Comparison of ENCODE assay signal across 16 cellular contexts in the genomic region with DNA sequence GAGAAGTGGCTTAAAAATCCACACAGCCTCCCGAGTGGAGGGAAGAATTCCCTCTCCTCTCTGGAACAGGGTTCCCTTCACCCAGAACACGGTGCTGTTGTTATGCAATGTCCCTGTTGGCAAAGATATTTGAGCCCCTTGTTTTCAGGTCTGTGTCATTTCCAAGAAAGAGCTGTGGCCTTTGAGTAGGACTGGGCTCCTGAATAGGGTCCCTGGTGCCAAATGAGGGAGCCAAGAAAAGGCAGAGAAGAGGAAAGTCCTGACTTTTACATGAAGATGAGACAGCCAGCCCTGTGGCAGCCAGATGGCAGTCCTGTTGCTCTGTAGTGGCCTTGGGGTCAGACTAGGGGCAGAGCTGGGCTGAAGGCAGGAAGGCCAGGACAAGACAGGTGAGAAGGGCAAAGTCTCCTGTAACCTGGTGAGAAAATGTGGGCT. TPM values are rescaled to one million over a fixed set of nuclear protein-coding genes. Genes with fewer than 3 reads are reported as not detected.
DNase-seq lines count a peak whose midpoint lies in the region; ATAC-seq, FAIRE-seq and TF ChIP-seq lines count a peak whose summit lies in the region.
"Had no signal": no experiment of that assay in that cellular context is flagged by ENCODE, and none has a peak within 500 bp of the region (broad histone marks: within the 10 kb centered on the region; RNA-seq: fewer than 3 reads in every experiment).

No MANE protein-coding gene starts in this region.

- H3K9ac ChIP-seq in IMR-90 (ENCODE audit: low read depth, low read length) (no peak overlapping the region), HepG2 (ENCODE audit: insufficient read depth, low read depth, low read length) (no peak overlapping the region)

- H2BK20ac ChIP-seq in IMR-90 (ENCODE audit: low read depth, low read length) = peak overlapping the region; percentile 80

- H3K4me1 ChIP-seq in IMR-90 (ENCODE audit: control insufficient read depth, insufficient read depth, low read length) (peaks cover 6% of the 10 kb centered on the region), HepG2 (ENCODE audit: insufficient read depth, low read length) (peaks cover 24% of the 10 kb centered on the region), testis (no peaks in the 10 kb centered on the region)
- H3K4me1 ChIP-seq: pancreas had no signal

- H3K23ac ChIP-seq in IMR-90 (ENCODE audit: low read depth, low read length) = peak overlapping the region; percentile 34; the same call in 1 of the 2 replicates

- no peak overlapping the region for H3K27ac ChIP-seq in IMR-90 (ENCODE audit: insufficient read depth, low read length)
- no peak overlapping the region for H3K27ac ChIP-seq in HepG2 (ENCODE audit: extremely low read length, insufficient read depth, low read length)
- no peak overlapping the region for H3K27ac ChIP-seq in testis
- H3K27ac ChIP-seq: hepatocyte, pancreas, SK-N-MC, VCaP had no signal

- no peaks in the 10 kb centered on the region for H3K79me1 ChIP-seq in IMR-90 (ENCODE audit: low read depth in 1 of 2, low read length in 2 of 2)

- in situ Hi-C loops in IMR-90 (cut with MboI; ENCODE audit: low sequenced_read_pairs) (no loop called here), HepG2 (cut with HindIII; ENCODE audit: extremely low pct_ligation_motif_present, low pct_unique_long_range_greater_than_20kb) (no loop called here)

- H2AK5ac ChIP-seq in IMR-90 (ENCODE audit: low read depth, low read length) = peak overlapping the region; percentile 54; the same call in 1 of the 2 replicates

- H4K5ac ChIP-seq in IMR-90 (ENCODE audit: low read depth, low read length) = no peak overlapping the region

- H3K27me3 ChIP-seq in IMR-90 (ENCODE audit: control insufficient read depth, insufficient read depth, low read length) = peaks cover 32% of the 10 kb centered on the region
- peaks cover 0 to 4% of the 10 kb centered on the region in 2 experiments; a peak in 2 of 5 replicates for H3K27me3 ChIP-seq in HepG2 (ENCODE audit: control insufficient read depth in 1 of 2, insufficient read depth in 2 of 2, low read length in 2 of 2)
- no peaks in the 10 kb centered on the region for H3K27me3 ChIP-seq in testis
- H3K27me3 ChIP-seq: hepatocyte, pancreas had no signal

- no TSS peak for BruUV-seq in IMR-90 (replicated peaks; lab: Mats Ljungman, UMichigan)
- BruUV-seq in HepG2 (replicated peaks; lab: Mats Ljungman, UMichigan) = no TSS peak

- DNase-seq in IMR-90 = no peak
- DNase-seq in cerebellar cortex (ENCODE audit: low spot score) = peak; percentile 23
- peak; percentile 18 for DNase-seq in HepG2 (ENCODE audit: low spot score)
- peak; percentile 30 for DNase-seq in testis
- DNase-seq in dermis blood vessel endothelial cell = no peak
- DNase-seq: NCI-H1048, NCI-H2171, pancreas had no signal

- CTCF ChIA-PET in IMR-90 (lab: Yijun Ruan, JAX) = no interaction called here
- CTCF ChIA-PET in HepG2 (lab: Yijun Ruan, JAX; ENCODE audit: low intra/inter-chr PET ratio, low total read pairs) = interaction anchor here (1.1 to 2.8 kb wide), 2 partner anchors 326 to 334 kb away, joined by 6 to 21 read pairs; no protein-coding TSS in a partner anchor

- no peaks in the 10 kb centered on the region for H3K36me3 ChIP-seq in IMR-90 (ENCODE audit: control insufficient read depth, insufficient read depth, low read length)
- H3K36me3 ChIP-seq in HepG2 (replicated peaks in 1 of 2; ENCODE audit: control insufficient read depth in 1 of 2, insufficient read depth in 2 of 2, low read length in 2 of 2) = no peaks in the 10 kb centered on the region
- H3K36me3 ChIP-seq in testis (ENCODE audit: low read depth, missing control alignments) = no peaks in the 10 kb centered on the region
- H3K36me3 ChIP-seq: pancreas had no signal

- peaks cover 6% of the 10 kb centered on the region; the same call in 1 of the 2 replicates for H3K9me1 ChIP-seq in IMR-90 (ENCODE audit: insufficient read depth, low read length)

- no peak overlapping the region for H3K14ac ChIP-seq in IMR-90 (replicated peaks; ENCODE audit: low read depth, low read length)

- H2BK15ac ChIP-seq in IMR-90 (ENCODE audit: low read depth, low read length) = peak overlapping the region; percentile 58; the same call in 2 of the 3 replicates

- intact Hi-C loops in IMR-90 (cut with micrococcal nuclease) = no loop called here
- intact Hi-C loops in HepG2 (cut with micrococcal nuclease; ENCODE audit: unreplicated experiment) = loop anchor here (5.0 kb wide), 1 partner anchor 327 kb away; no protein-coding TSS in a partner anchor
- intact Hi-C loops in testis (cut with DNase I; ENCODE audit: low total_unique reads) = no loop called here

- no peak for TF ChIP-seq POLR2A in IMR-90 (IDR thresholded peaks at IDR 0.05; ENCODE audit: low read depth, low read length)
- TF ChIP-seq POLR2A in HepG2 (IDR thresholded peaks at IDR 0.05; ENCODE audit: insufficient read depth in 1 of 2, low read depth in 2 of 2, low read length in 2 of 2) = no peak
- no peak for TF ChIP-seq POLR2A in testis (IDR thresholded peaks at IDR 0.05)

- H3K4me3 ChIP-seq in IMR-90 (ENCODE audit: insufficient read depth, low read depth, low read length) (no peak overlapping the region), HepG2 (replicated peaks in 1 of 3; ENCODE audit: insufficient read depth in 1 of 3, low read depth in 2 of 3, low read length in 3 of 3) (no peak overlapping the region), testis (no peak overlapping the region)
- H3K4me3 ChIP-seq: GM12878, hepatocyte, pancreas, SK-N-MC had no signal

- POLR2A ChIA-PET in IMR-90 (lab: Charles Lee; ENCODE audit: unreplicated experiment) = no interaction called here
- POLR2A ChIA-PET in HepG2 (lab: Yijun Ruan, JAX) = no interaction called here

- peak overlapping the region; percentile 58 for H2AK9ac ChIP-seq in IMR-90 (replicated peaks; ENCODE audit: low read depth, low read length, poor library complexity)

- FAIRE-seq in HepG2 (lab: Jason Lieb, UNC) = no peak
- FAIRE-seq: pancreas had no signal

- no peak for ATAC-seq in IMR-90 (ENCODE audit: low read depth)
- peak; percentile 91 for ATAC-seq in HepG2
- no peak for ATAC-seq in GM18511 (IDR thresholded peaks at IDR 0.05; ENCODE audit: unreplicated experiment)
- ATAC-seq in GM18861 (IDR thresholded peaks at IDR 0.05; ENCODE audit: unreplicated experiment) = no peak

- dilution Hi-C loops in IMR-90 (cut with HindIII; ENCODE audit: low sequenced_read_pairs, unreplicated experiment) = no loop called here

- H3K9me3 ChIP-seq in IMR-90 (ENCODE audit: control insufficient read depth, insufficient read depth, low read length) = no peaks in the 10 kb centered on the region; the same call in 1 of the 2 replicates
- no peaks in the 10 kb centered on the region for H3K9me3 ChIP-seq in HepG2 (ENCODE audit: low read length)
- no peaks in the 10 kb centered on the region for H3K9me3 ChIP-seq in testis
- H3K9me3 ChIP-seq: pancreas had no signal

- no peak for TF ChIP-seq CTCF in IMR-90 (conservative IDR thresholded peaks at IDR 0.05; ENCODE audit: low read depth, low read length)
- TF ChIP-seq CTCF in HepG2 (CRISPR knock-in tag; IDR thresholded peaks at IDR 0.05) = peak; percentile 64
- TF ChIP-seq CTCF in testis (IDR thresholded peaks at IDR 0.05) = no peak

- H2AFZ ChIP-seq in IMR-90 (replicated peaks; ENCODE audit: low read length, poor library complexity) = peak overlapping the region; percentile 69
- H2AFZ ChIP-seq in HepG2 (ENCODE audit: low read length) = no peak overlapping the region
- H2AFZ ChIP-seq: hepatocyte had no signal

- no peak overlapping the region for H3K4ac ChIP-seq in IMR-90 (ENCODE audit: low read depth, low read length)

- H2BK5ac ChIP-seq in IMR-90 (ENCODE audit: low read depth, low read length, poor library complexity, severe bottlenecking) = no peak overlapping the region

- no peak overlapping the region; a peak in 1 of 4 replicates for H4K8ac ChIP-seq in IMR-90 (ENCODE audit: low read depth in 2 of 2, low read length in 2 of 2)

- H3K4me2 ChIP-seq in IMR-90 (ENCODE audit: low read depth, low read length) (no peak overlapping the region), HepG2 (ENCODE audit: low read depth, low read length) (0 out of 2 replicates have a peak overlapping the region, but pooled peaks have one; percentile 26)
- H3K4me2 ChIP-seq: hepatocyte had no signal

- H3K56ac ChIP-seq in IMR-90 (ENCODE audit: extremely low read depth, insufficient read depth, low read length) = no peak overlapping the region

- H4K20me1 ChIP-seq in IMR-90 (ENCODE audit: insufficient read depth, low read length) (no peaks in the 10 kb centered on the region), HepG2 (ENCODE audit: insufficient read depth, low read length) (no peaks in the 10 kb centered on the region)

- H3K18ac ChIP-seq in IMR-90 (ENCODE audit: low read depth, low read length) = no peak overlapping the region

- TF ChIP-seq EP300 in HepG2 (IDR thresholded peaks at IDR 0.05; ENCODE audit: low read depth in 2 of 2, low read length in 2 of 2) (no peak), HepG2 (CRISPR knock-in tag; IDR thresholded peaks at IDR 0.05; ENCODE audit: borderline replicate concordance) (no peak)

- no peaks in the 10 kb centered on the region for H3K79me2 ChIP-seq in HepG2 (ENCODE audit: insufficient read depth, low read length)
- H3K79me2 ChIP-seq: hepatocyte had no signal

- WGBS in IMR-90 (ENCODE audit: extremely low coverage in 2 of 2, insufficient read length in 1 of 2), 2 experiments = no CpG with 5 or more reads among the region's 2 CpGs
- 0% methylated on average over 2 of the region's 2 CpGs for WGBS in HepG2 (ENCODE audit: low lambda C conversion rate)
- 29 to 31% methylated on average over 2 of the region's 2 CpGs for WGBS in testis, 2 donors

- H4K91ac ChIP-seq in IMR-90 (ENCODE audit: insufficient read depth, low read depth, low read length) = peak overlapping the region; percentile 49; the same call in 1 of the 2 replicates

- peak overlapping the region; percentile 71 for H2BK120ac ChIP-seq in IMR-90 (ENCODE audit: low read depth, low read length)

- TF ChIP-seq RAD21 in IMR-90 (IDR thresholded peaks at IDR 0.05; ENCODE audit: low read length) (no peak), HepG2 (CRISPR knock-in tag; IDR thresholded peaks at IDR 0.05) (no peak)

RNA-seq across cellular contexts. Expression of gene ELF5, which starts 51.2 kb away (rescaled TPM):
- total RNA-seq in IMR-90 (2012; rRNA removed) (not detected in 2 replicates), HepG2 (2016; rRNA removed; fragmentation: Illumina TruSeq; extraction: Trizol) (2.6 and 2.9 TPM in 2 replicates), testis (under 1 TPM; 0.43 to 0.63 TPM), dermis blood vessel endothelial cell (not detected in 2 replicates)
- polyA plus RNA-seq in IMR-90 (2012; rRNA removed) (not detected in 2 replicates), HepG2 (2011; rRNA removed) (0.21 and 0.51 TPM in 2 replicates), testis (ENCODE audit: insufficient read depth, low read depth, low replicate concordance) (0.34 TPM)
- polyA plus RNA-seq in IMR-90 (2012; cell fraction: cytosol; rRNA removed) = not detected in 2 replicates
- polyA plus RNA-seq in IMR-90 (2012; cell fraction: nucleus; rRNA removed; ENCODE audit: low replicate concordance) = not detected in 2 replicates
- total RNA-seq in HepG2 (2016; cell fraction: cytosol; rRNA removed; fragmentation: Illumina TruSeq; extraction: Trizol; ENCODE audit: low read depth) = 0.40 and 0.53 TPM in 2 replicates
- 2.3 and 3.0 TPM in 2 replicates for total RNA-seq in HepG2 (2016; cell fraction: insoluble cytoplasmic fraction; rRNA removed; fragmentation: Illumina TruSeq; extraction: Trizol)
- 1.2 and 1.6 TPM in 2 replicates for total RNA-seq in HepG2 (2016; cell fraction: membrane; rRNA removed; fragmentation: Illumina TruSeq; extraction: Trizol)
- total RNA-seq in HepG2 (2016; cell fraction: nucleus; rRNA removed; fragmentation: Illumina TruSeq; extraction: Trizol) = 2.3 and 2.4 TPM in 2 replicates
- 0.21 and 0.23 TPM in 2 replicates for polyA plus RNA-seq in HepG2 (2011; cell fraction: cytosol; rRNA removed)
- polyA plus RNA-seq in HepG2 (2011; cell fraction: nucleus; rRNA removed) = 0.51 and 0.78 TPM in 2 replicates
- polyA plus RNA-seq in HepG2 (2012) = 0.32 and 0.52 TPM in 2 replicates
- polyA plus RNA-seq in HepG2 (2016; cell fraction: cytosol; fragmentation: Illumina TruSeq; extraction: Trizol; ENCODE audit: low read depth) = 0.17 and 0.27 TPM in 2 replicates
- polyA plus RNA-seq in HepG2 (2016; cell fraction: insoluble cytoplasmic fraction; fragmentation: Illumina TruSeq; extraction: Trizol; ENCODE audit: low read depth) = 1.9 and 2.4 TPM in 2 replicates
- 0.45 and 0.62 TPM in 2 replicates for polyA plus RNA-seq in HepG2 (2016; cell fraction: membrane; fragmentation: Illumina TruSeq; extraction: Trizol; ENCODE audit: low read depth)
- polyA plus RNA-seq in HepG2 (2016; cell fraction: nucleus; fragmentation: Illumina TruSeq; extraction: Trizol; ENCODE audit: insufficient read depth, low read depth) = 1.5 and 2.4 TPM in 2 replicates
- 1.1 TPM in 1 of 2 replicates, not detected in the other for polyA minus RNA-seq in HepG2 (2011; rRNA and poly(A)+ RNA removed; ENCODE audit: low replicate concordance)
- 0.35 and 0.49 TPM in 2 replicates for polyA minus RNA-seq in HepG2 (2011; cell fraction: cytosol; rRNA and poly(A)+ RNA removed)
- 0.50 and 0.77 TPM in 2 replicates for polyA minus RNA-seq in HepG2 (2011; cell fraction: nucleus; rRNA and poly(A)+ RNA removed)
- total RNA-seq: GM12878, HT1080, mesenteric fat pad had no signal
- polyA plus RNA-seq: GM12878 had no signal

RNA-seq across cellular contexts. Expression of gene EHF, which starts 56.1 kb away (rescaled TPM):
- total RNA-seq in IMR-90 (2012; rRNA removed) (under 0.01 TPM in 1 of 2 replicates, not detected in the other), HepG2 (2016; rRNA removed; fragmentation: Illumina TruSeq; extraction: Trizol) (0.24 and 0.46 TPM in 2 replicates), testis (1 to 10 TPM in 1 of 2 donors, under 1 TPM in 1; 0.24 to 1.1 TPM), dermis blood vessel endothelial cell (0.05 and 0.17 TPM in 2 replicates)
- polyA plus RNA-seq in IMR-90 (2012; rRNA removed) (not detected in 2 replicates), HepG2 (2011; rRNA removed) (0.04 TPM in 1 of 2 replicates, not detected in the other), testis (ENCODE audit: insufficient read depth, low read depth, low replicate concordance) (3.5 TPM)
- polyA plus RNA-seq in IMR-90 (2012; cell fraction: cytosol; rRNA removed) = not detected in 2 replicates
- not detected in 2 replicates for polyA plus RNA-seq in IMR-90 (2012; cell fraction: nucleus; rRNA removed; ENCODE audit: low replicate concordance)
- total RNA-seq in HepG2 (2016; cell fraction: cytosol; rRNA removed; fragmentation: Illumina TruSeq; extraction: Trizol; ENCODE audit: low read depth) = not detected in 2 replicates
- 0.19 and 0.65 TPM in 2 replicates for total RNA-seq in HepG2 (2016; cell fraction: insoluble cytoplasmic fraction; rRNA removed; fragmentation: Illumina TruSeq; extraction: Trizol)
- total RNA-seq in HepG2 (2016; cell fraction: membrane; rRNA removed; fragmentation: Illumina TruSeq; extraction: Trizol) = 0.09 and 0.24 TPM in 2 replicates
- total RNA-seq in HepG2 (2016; cell fraction: nucleus; rRNA removed; fragmentation: Illumina TruSeq; extraction: Trizol) = 0.22 and 0.28 TPM in 2 replicates
- polyA plus RNA-seq in HepG2 (2011; cell fraction: cytosol; rRNA removed) = 0.08 TPM in 1 of 2 replicates, not detected in the other
- polyA plus RNA-seq in HepG2 (2011; cell fraction: nucleus; rRNA removed) = 0.07 TPM in 1 of 2 replicates, not detected in the other
- not detected in 2 replicates for polyA plus RNA-seq in HepG2 (2012)
- polyA plus RNA-seq in HepG2 (2016; cell fraction: cytosol; fragmentation: Illumina TruSeq; extraction: Trizol; ENCODE audit: low read depth) = 0.06 and 0.17 TPM in 2 replicates
- 0.13 and 0.40 TPM in 2 replicates for polyA plus RNA-seq in HepG2 (2016; cell fraction: insoluble cytoplasmic fraction; fragmentation: Illumina TruSeq; extraction: Trizol; ENCODE audit: low read depth)
- 0.13 TPM in 1 of 2 replicates, not detected in the other for polyA plus RNA-seq in HepG2 (2016; cell fraction: membrane; fragmentation: Illumina TruSeq; extraction: Trizol; ENCODE audit: low read depth)
- polyA plus RNA-seq in HepG2 (2016; cell fraction: nucleus; fragmentation: Illumina TruSeq; extraction: Trizol; ENCODE audit: insufficient read depth, low read depth) = 0.28 and 0.30 TPM in 2 replicates
- polyA minus RNA-seq in HepG2 (2011; rRNA and poly(A)+ RNA removed; ENCODE audit: low replicate concordance) = 0.06 and 0.65 TPM in 2 replicates
- polyA minus RNA-seq in HepG2 (2011; cell fraction: cytosol; rRNA and poly(A)+ RNA removed) = not detected in 2 replicates
- 0.25 and 0.39 TPM in 2 replicates for polyA minus RNA-seq in HepG2 (2011; cell fraction: nucleus; rRNA and poly(A)+ RNA removed)
- total RNA-seq: HT1080 had no signal

Comparison
In these comparisons a context has a peak if more than half of its experiments do, and no peak if none do; other contexts are left out.
1. DNase-seq: peak in cerebellar cortex (single experiment), HepG2 (single experiment) and testis (single experiment); none in IMR-90 (single experiment) and dermis blood vessel endothelial cell (single experiment).